Comparison of ENCODE assay signal across 10 cellular contexts in genomic region chr2:197075754-197076337, GRCh38.
DNase-seq lines count a peak whose midpoint lies in the region; ATAC-seq, FAIRE-seq and TF ChIP-seq lines count a peak whose summit lies in the region.
"Had no signal": no experiment of that assay in that cellular context is flagged by ENCODE, and none has a peak within 500 bp of the region (broad histone marks: within the 10 kb centered on the region; RNA-seq: fewer than 3 reads in every experiment).

No MANE protein-coding gene starts in this region.

- H3K27me3 ChIP-seq in AG04450 (ENCODE audit: control insufficient read depth, insufficient read depth, low read length) (no peaks in the 10 kb centered on the region), SU-DHL-6 (ENCODE audit: low read length) (no peaks in the 10 kb centered on the region), hepatocyte (no peaks in the 10 kb centered on the region)
- H3K27me3 ChIP-seq: SJSA1 had no signal

- no peak for FAIRE-seq in RCC 7860 (lab: Jason Lieb, UNC)

- no peak overlapping the region for H3K4me2 ChIP-seq in SU-DHL-6 (ENCODE audit: low read depth, low read length, poor library complexity, severe bottlenecking)
- H3K4me2 ChIP-seq in hepatocyte = no peak overlapping the region

- H2AFZ ChIP-seq in SU-DHL-6 (ENCODE audit: low read depth, low read length, severe bottlenecking) (no peak overlapping the region), hepatocyte (no peak overlapping the region)

- ATAC-seq in GM18498 (IDR thresholded peaks at IDR 0.05; ENCODE audit: unreplicated experiment) = no peak

- no peak overlapping the region for H3K9ac ChIP-seq in SU-DHL-6 (ENCODE audit: low read length)

- no peaks in the 10 kb centered on the region for H3K4me1 ChIP-seq in hepatocyte (ENCODE audit: insufficient read depth)

- TF ChIP-seq CTCF in AG04450 (IDR thresholded peaks at IDR 0.05; ENCODE audit: low read depth, low read length) (peak; percentile 38), GM12865 (IDR thresholded peaks at IDR 0.05; ENCODE audit: insufficient read depth, low read depth, low read length, missing control alignments) (peak; percentile 38), SU-DHL-6 (IDR thresholded peaks at IDR 0.05; ENCODE audit: insufficient read depth, low read length, poor library complexity, severe bottlenecking) (peak; percentile 63), hepatocyte (IDR thresholded peaks at IDR 0.05; ENCODE audit: poor library complexity) (peak; percentile 38)

- H3K79me2 ChIP-seq in SU-DHL-6 (ENCODE audit: insufficient read depth, low read length) = no peaks in the 10 kb centered on the region
- no peaks in the 10 kb centered on the region for H3K79me2 ChIP-seq in hepatocyte

- H3K4me3 ChIP-seq in AG04450 (ENCODE audit: low read depth, low read length) (no peak overlapping the region), GM12865 (ENCODE audit: low read depth, low read length) (no peak overlapping the region), SU-DHL-6 (ENCODE audit: insufficient read depth, low read length, poor library complexity, severe bottlenecking) (no peak overlapping the region), hepatocyte (no peak overlapping the region)
- H3K4me3 ChIP-seq: SJSA1 had no signal

- peaks cover 8% of the 10 kb centered on the region; the same call in 1 of the 2 replicates for H3K36me3 ChIP-seq in SU-DHL-6 (ENCODE audit: low read length)
- no peaks in the 10 kb centered on the region for H3K36me3 ChIP-seq in hepatocyte (replicated peaks; ENCODE audit: insufficient read depth, low read depth)

- WGBS in hepatocyte (ENCODE audit: low lambda C conversion rate, missing lambda C conversion rate) = 76% methylated on average over 7 of the region's 7 CpGs

- H3K9me3 ChIP-seq in AG04450 (ENCODE audit: control insufficient read depth, insufficient read depth, low read length) = no peaks in the 10 kb centered on the region
- H3K9me3 ChIP-seq in SU-DHL-6 (ENCODE audit: insufficient read depth, low read length) = no peaks in the 10 kb centered on the region
- no peaks in the 10 kb centered on the region for H3K9me3 ChIP-seq in hepatocyte (ENCODE audit: low read depth)
- H3K9me3 ChIP-seq: SJSA1 had no signal

- H3K27ac ChIP-seq in AG04450 (ENCODE audit: low read depth, low read length) = no peak overlapping the region
- no peak overlapping the region for H3K27ac ChIP-seq in SU-DHL-6 (ENCODE audit: low read depth, low read length)
- H3K27ac ChIP-seq in hepatocyte = no peak overlapping the region
- H3K27ac ChIP-seq: SJSA1 had no signal

- CTCF ChIA-PET in AG04450 (lab: Charles Lee) = interaction anchor here (0.6 to 1.6 kb wide), 6 partner anchors 14 to 374 kb away, joined by 3 to 8 read pairs (median 6); no protein-coding TSS in a partner anchor

- no peaks in the 10 kb centered on the region for H3K9me2 ChIP-seq in SU-DHL-6 (replicated peaks; ENCODE audit: insufficient read depth, low read length)
- H3K9me2 ChIP-seq in hepatocyte (replicated peaks; ENCODE audit: insufficient read depth) = no peaks in the 10 kb centered on the region

- H3F3A ChIP-seq in SU-DHL-6 (ENCODE audit: insufficient read depth) = no peaks in the 10 kb centered on the region; the same call in 1 of the 2 replicates

- POLR2A ChIA-PET in AG04450 (lab: Yijun Ruan, JAX) = no interaction called here

- H4K20me1 ChIP-seq in SU-DHL-6 (ENCODE audit: low read depth, low read length) = no peaks in the 10 kb centered on the region
- no peaks in the 10 kb centered on the region for H4K20me1 ChIP-seq in hepatocyte (ENCODE audit: insufficient read depth, poor library complexity, severe bottlenecking)

- no peak for DNase-seq in AG04450 (ENCODE audit: low read depth, low spot score)
- DNase-seq in GM12865 (ENCODE audit: low read depth) = peak; percentile 30
- no peak for DNase-seq in hepatocyte (ENCODE audit: low spot score)
- DNase-seq in NCI-H748 (lab: John Stamatoyannopoulos, UW; ENCODE audit: unreplicated experiment) = no peak
- no peak for DNase-seq in NCI-H187 treated with DMSO at 0.1 percent for 48 hours (lab: John Stamatoyannopoulos, UW)
- no peak for DNase-seq in RCC 7860 (ENCODE audit: low spot score)
- DNase-seq: midbrain had no signal
